Comparison of ENCODE assay signal across 23 cellular contexts in genomic region chr4:138320856-138321255, GRCh38.
"Had no signal": no experiment of that assay in that cellular context is flagged by ENCODE, and none has a peak within 500 bp of the region (broad histone marks: within the 10 kb centered on the region; RNA-seq: fewer than 3 reads in every experiment).

No MANE protein-coding gene starts in this region.

- H3K4me3 Mint-ChIP-seq: natural killer cell; neural crest cell; stimulated activated memory B cell treated with anti-CD40 and anti-IgM and Interleukin-4, amounts not matched to agents 10 μg/mL and 1 μg/mL and 100 μg/mL, for 72 hours; stimulated activated naive CD8-positive, alpha-beta T cell treated with anti-CD3 and anti-CD28 coated beads, Interleukin-15, Interleukin-2, amounts not matched to agents 100 ng/mL and 50 ng/mL, for 24 hours had no signal

- FAIRE-seq: islet of Langerhans had no signal

- H3K4me3 ChIP-seq: coronary artery, heart right ventricle, pancreas, psoas muscle, spleen, tibial artery, upper lobe of left lung, uterus had no signal

- H3K27ac Mint-ChIP-seq: natural killer cell; stimulated activated memory B cell treated with anti-CD40 and anti-IgM and Interleukin-4, amounts not matched to agents 10 μg/mL and 1 μg/mL and 100 μg/mL, for 72 hours; stimulated activated naive CD8-positive, alpha-beta T cell treated with anti-CD3 and anti-CD28 coated beads, Interleukin-15, Interleukin-2, amounts not matched to agents 100 ng/mL and 50 ng/mL, for 24 hours had no signal

- H3K36me3 ChIP-seq: heart right ventricle, pancreas, spleen, tibial artery, upper lobe of left lung, uterus had no signal

- H3K9me3 ChIP-seq: heart right ventricle, pancreas, psoas muscle, spleen, tibial artery, upper lobe of left lung, uterus had no signal

- H3K27ac ChIP-seq: coronary artery, heart right ventricle, pancreas, psoas muscle, spleen, tibial artery, upper lobe of left lung, uterus had no signal

- H3K4me1 Mint-ChIP-seq: natural killer cell; stimulated activated memory B cell treated with anti-CD40 and anti-IgM and Interleukin-4, amounts not matched to agents 10 μg/mL and 1 μg/mL and 100 μg/mL, for 72 hours had no signal

- H3K9me3 Mint-ChIP-seq: stimulated activated naive CD8-positive, alpha-beta T cell treated with anti-CD3 and anti-CD28 coated beads, Interleukin-15, Interleukin-2, amounts not matched to agents 100 ng/mL and 50 ng/mL, for 24 hours had no signal

- ATAC-seq: esophagus mucosa, heart right ventricle, left lobe of liver, natural killer cell, pancreas, psoas muscle, sciatic nerve had no signal

- H3K36me3 Mint-ChIP-seq: natural killer cell; stimulated activated memory B cell treated with anti-CD40 and anti-IgM and Interleukin-4, amounts not matched to agents 10 μg/mL and 1 μg/mL and 100 μg/mL, for 72 hours had no signal

- H3K27me3 Mint-ChIP-seq: stimulated activated memory B cell treated with anti-CD40 and anti-IgM and Interleukin-4, amounts not matched to agents 10 μg/mL and 1 μg/mL and 100 μg/mL, for 72 hours had no signal

- DNase-seq: effector memory CD4-positive, alpha-beta T cell; heart right ventricle; kidney glomerular epithelial cell; mammary epithelial cell; natural killer cell; occipital lobe; pancreas; psoas muscle; spleen; stimulated activated CD4-positive, alpha-beta T cell treated with anti-CD3 and anti-CD28 coated beads, Interleukin-15, amount 100 ng/mL, for 24 hours; stimulated activated CD4-positive, alpha-beta T cell treated with anti-CD3 and anti-CD28 coated beads, Interleukin-1b, Interleukin-23, amount 100 ng/mL, for 48 hours; stimulated activated CD4-positive, alpha-beta T cell treated with anti-CD3 and anti-CD28 coated beads, Interleukin-4, amount 100 ng/mL, for 24 hours; tibial artery; upper lobe of left lung; uterus had no signal

- H3K4me1 ChIP-seq: heart right ventricle, pancreas, psoas muscle, spleen, tibial artery, upper lobe of left lung, uterus had no signal

- H3K27me3 ChIP-seq: heart right ventricle, pancreas, spleen, tibial artery, upper lobe of left lung, uterus had no signal
